In the genomic region with DNA sequence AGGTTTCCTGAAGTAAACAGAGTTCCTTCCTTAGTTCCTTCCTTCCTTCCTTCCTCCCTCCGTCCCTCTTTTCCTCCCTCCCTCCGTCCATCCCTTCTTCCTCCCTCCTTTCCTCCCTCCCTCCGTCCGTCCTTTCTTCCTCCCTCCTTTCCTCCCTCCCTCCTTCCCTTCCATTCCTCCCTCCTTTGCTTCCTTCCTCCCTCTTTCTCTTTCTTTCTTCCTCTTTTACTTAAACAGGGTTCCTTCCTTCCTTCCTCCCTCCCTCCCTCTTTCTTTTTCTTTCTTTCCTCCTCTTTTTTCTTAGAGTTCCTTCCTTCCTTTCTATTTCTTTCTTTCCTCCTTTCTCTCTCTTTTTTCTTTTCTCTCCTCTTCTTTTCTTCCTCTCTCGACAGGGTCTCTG, we compare ENCODE assay signal across 29 cellular contexts.
"Had no signal": no experiment of that assay in that cellular context is flagged by ENCODE, and none has a peak within 500 bp of the region (broad histone marks: within the 10 kb centered on the region; RNA-seq: fewer than 3 reads in every experiment).

No MANE protein-coding gene starts in this region.

- H3K36me3 ChIP-seq: colonic mucosa had no signal

- H3K9me3 ChIP-seq: ascending aorta, breast epithelium, colonic mucosa, esophagus muscularis mucosa, gastrocnemius medialis, heart left ventricle had no signal

- H3K9me3 Mint-ChIP-seq: activated CD4-positive, alpha-beta T cell treated with anti-CD3 and anti-CD28 coated beads, Interleukin-2, amount 10 ng/mL, durations not matched to agents 7 days and 5 days; activated CD8-positive, alpha-beta T cell treated with anti-CD3 and anti-CD28 coated beads for 36 hours; activated naive CD8-positive, alpha-beta T cell treated with anti-CD3 and anti-CD28 coated beads, Interleukin-2, amount 10 ng/mL, durations not matched to agents 7 days and 5 days; brain; dendritic cell treated with granulocyte-macrophage colony-stimulating factor and Interleukin-4, amounts not matched to agents 40 ng/mL and 50 ng/mL, for 4 days; endodermal cell had no signal

- H3K27me3 ChIP-seq: ascending aorta, breast epithelium, cardiac muscle cell, colonic mucosa, dorsolateral prefrontal cortex, esophagus muscularis mucosa, foreskin keratinocyte, gastrocnemius medialis, heart left ventricle had no signal

- H3K27me3 Mint-ChIP-seq: activated CD4-positive, alpha-beta T cell treated with anti-CD3 and anti-CD28 coated beads for 36 hours; activated CD4-positive, alpha-beta T cell treated with anti-CD3 and anti-CD28 coated beads, Interleukin-2, amount 10 ng/mL, durations not matched to agents 7 days and 5 days; activated CD8-positive, alpha-beta T cell treated with anti-CD3 and anti-CD28 coated beads for 36 hours; activated naive CD8-positive, alpha-beta T cell treated with anti-CD3 and anti-CD28 coated beads, Interleukin-2, amount 10 ng/mL, durations not matched to agents 7 days and 5 days; brain; dendritic cell treated with granulocyte-macrophage colony-stimulating factor and Interleukin-4, amounts not matched to agents 40 ng/mL and 50 ng/mL, for 4 days had no signal

- DNase-seq: activated CD4-positive, alpha-beta T cell treated with anti-CD3 and anti-CD28 coated beads for 36 hours; activated CD4-positive, alpha-beta T cell treated with anti-CD3 and anti-CD28 coated beads, Interleukin-2, amount 10 ng/mL, durations not matched to agents 7 days and 5 days; activated CD4-positive, alpha-beta T cell treated with anti-CD3 and anti-CD28 coated beads, Interleukin-2, amount 50 U/mL, for 4 hours; activated CD4-positive, CD25-positive, alpha-beta regulatory T cell; activated CD4-positive, CD25-positive, alpha-beta regulatory T cell treated with anti-CD3 and anti-CD28 coated beads, Interleukin-2, amount 50 U/mL, for 72 hours; activated CD8-positive, alpha-beta memory T cell treated with anti-CD3 and anti-CD28 coated beads for 24 hours; activated CD8-positive, alpha-beta T cell treated with anti-CD3 and anti-CD28 coated beads for 36 hours; activated gamma-delta T cell; activated naive CD4-positive, alpha-beta T cell; activated naive CD4-positive, alpha-beta T cell treated with anti-CD3 and anti-CD28 coated beads, Interleukin-2, amount 50 U/mL, for 16 hours; activated naive CD8-positive, alpha-beta T cell treated with anti-CD3 and anti-CD28 coated beads, Interleukin-2, amount 10 ng/mL, durations not matched to agents 7 days and 5 days; activated T-cell treated with anti-CD3 and anti-CD28 coated beads, Interleukin-2, amount 50 U/mL, for 48 hours; central memory CD4-positive, alpha-beta T cell; cerebellar nuclear complex; colonic mucosa; dorsolateral prefrontal cortex; effector memory CD4-positive, alpha-beta T cell; endodermal cell; foreskin keratinocyte; gastrocnemius medialis; glutamatergic neuron; heart left ventricle; hypothalamus had no signal

- H3K4me1 Mint-ChIP-seq: activated CD4-positive, alpha-beta T cell treated with anti-CD3 and anti-CD28 coated beads for 36 hours; activated CD4-positive, alpha-beta T cell treated with anti-CD3 and anti-CD28 coated beads, Interleukin-2, amount 10 ng/mL, durations not matched to agents 7 days and 5 days; activated naive CD8-positive, alpha-beta T cell treated with anti-CD3 and anti-CD28 coated beads, Interleukin-2, amount 10 ng/mL, durations not matched to agents 7 days and 5 days; brain; endodermal cell had no signal

- ATAC-seq: activated CD4-positive, alpha-beta T cell treated with anti-CD3 and anti-CD28 coated beads for 36 hours; activated CD8-positive, alpha-beta T cell treated with anti-CD3 and anti-CD28 coated beads for 36 hours; foreskin keratinocyte; gastrocnemius medialis; heart left ventricle had no signal

- H3K27ac Mint-ChIP-seq: activated CD4-positive, alpha-beta T cell treated with anti-CD3 and anti-CD28 coated beads for 36 hours; activated CD4-positive, alpha-beta T cell treated with anti-CD3 and anti-CD28 coated beads, Interleukin-2, amount 10 ng/mL, durations not matched to agents 7 days and 5 days; activated CD8-positive, alpha-beta T cell treated with anti-CD3 and anti-CD28 coated beads for 36 hours; activated naive CD8-positive, alpha-beta T cell treated with anti-CD3 and anti-CD28 coated beads, Interleukin-2, amount 10 ng/mL, durations not matched to agents 7 days and 5 days; brain; dendritic cell treated with granulocyte-macrophage colony-stimulating factor and Interleukin-4, amounts not matched to agents 40 ng/mL and 50 ng/mL, for 4 days; endodermal cell had no signal

- H3K27ac ChIP-seq: ascending aorta, breast epithelium, cardiac muscle cell, colonic mucosa, dorsolateral prefrontal cortex, esophagus muscularis mucosa, foreskin keratinocyte, gastrocnemius medialis, heart left ventricle had no signal

- H3K4me1 ChIP-seq: ascending aorta, breast epithelium, colonic mucosa, esophagus muscularis mucosa, foreskin keratinocyte, gastrocnemius medialis, heart left ventricle had no signal

- H3K4me3 ChIP-seq: ascending aorta, breast epithelium, cardiac muscle cell, colonic mucosa, dorsolateral prefrontal cortex, esophagus muscularis mucosa, gastrocnemius medialis, heart left ventricle had no signal

- H3K4me3 Mint-ChIP-seq: activated CD4-positive, alpha-beta T cell treated with anti-CD3 and anti-CD28 coated beads for 36 hours; activated CD4-positive, alpha-beta T cell treated with anti-CD3 and anti-CD28 coated beads, Interleukin-2, amount 10 ng/mL, durations not matched to agents 7 days and 5 days; activated CD8-positive, alpha-beta T cell treated with anti-CD3 and anti-CD28 coated beads for 36 hours; activated naive CD8-positive, alpha-beta T cell treated with anti-CD3 and anti-CD28 coated beads, Interleukin-2, amount 10 ng/mL, durations not matched to agents 7 days and 5 days; brain; dendritic cell treated with granulocyte-macrophage colony-stimulating factor and Interleukin-4, amounts not matched to agents 40 ng/mL and 50 ng/mL, for 4 days; endodermal cell had no signal
